ENCODE assay signal across 14 cellular contexts in genomic region chr1:44723064-44723463, GRCh38. TPM values are rescaled to one million over a fixed set of nuclear protein-coding genes. Genes with fewer than 3 reads are reported as not detected.
DNase-seq lines count a peak whose midpoint lies in the region; ATAC-seq and TF ChIP-seq lines count a peak whose summit lies in the region.
"Had no signal": no experiment of that assay in that cellular context is flagged by ENCODE, and none has a peak within 500 bp of the region (broad histone marks: within the 10 kb centered on the region; RNA-seq: fewer than 3 reads in every experiment).

No MANE protein-coding gene starts in this region.

- BruUV-seq in OCI-LY7 (replicated peaks; lab: Mats Ljungman, UMichigan), result no TSS peak

- H3K9me2 ChIP-seq in OCI-LY7 (ENCODE audit: insufficient read depth, low read length), result no peaks in the 10 kb centered on the region

- H3K9me3 ChIP-seq in OCI-LY7 (ENCODE audit: low read length), result no peaks in the 10 kb centered on the region
- H3K9me3 ChIP-seq: sigmoid colon had no signal

- peak overlapping the region; percentile 95 for H3K27ac Mint-ChIP-seq in activated naive CD8-positive, alpha-beta T cell treated with anti-CD3 and anti-CD28 coated beads, Interleukin-2, amount 10 ng/mL, durations not matched to agents 7 days and 5 days
- peak overlapping the region; percentile 98 for H3K27ac Mint-ChIP-seq in stimulated activated naive B cell treated with anti-CD40 and anti-IgM and Interleukin-4, amounts not matched to agents 10 μg/mL and 1 μg/mL and 100 μg/mL, for 72 hours

- no peaks in the 10 kb centered on the region for H3K36me3 ChIP-seq in OCI-LY7 (ENCODE audit: insufficient read depth, low read length)
- H3K36me3 ChIP-seq: sigmoid colon had no signal

- CTCF ChIA-PET in OCI-LY7 (lab: Charles Lee; ENCODE audit: unreplicated experiment), result interaction anchor here (2.0 kb wide), 1 partner anchor 11 kb away, joined by 9 read pairs; no protein-coding TSS in a partner anchor

- no peak for ATAC-seq in activated naive CD8-positive, alpha-beta T cell treated with anti-CD3 and anti-CD28 coated beads, Interleukin-2, amount 10 ng/mL, durations not matched to agents 7 days and 5 days (ENCODE audit: low read depth)
- no peak for ATAC-seq in stimulated activated naive B cell treated with anti-CD40 and anti-IgM and Interleukin-4, amounts not matched to agents 10 μg/mL and 1 μg/mL and 100 μg/mL, for 72 hours (replicated peaks)
- ATAC-seq in GM18519 (IDR thresholded peaks at IDR 0.05; ENCODE audit: low FRiP score, unreplicated experiment), result no peak
- no peak for ATAC-seq in sciatic nerve
- ATAC-seq: PC-3 had no signal

- TF ChIP-seq CTCF in OCI-LY7 (conservative IDR thresholded peaks at IDR 0.05; ENCODE audit: low read length), result no peak

- intact Hi-C loops in OCI-LY7 (cut with micrococcal nuclease; ENCODE audit: unreplicated experiment), result loop anchor here (5.0 kb wide), 1 partner anchor 579 kb away; no protein-coding TSS in a partner anchor
- intact Hi-C loops in sciatic nerve (cut with DNase I), result no loop called here

- peak overlapping the region; percentile 30; the same call in 1 of the 2 replicates for H2AFZ ChIP-seq in OCI-LY7 (ENCODE audit: low read length)

- H3K36me3 Mint-ChIP-seq in activated naive CD8-positive, alpha-beta T cell treated with anti-CD3 and anti-CD28 coated beads, Interleukin-2, amount 10 ng/mL, durations not matched to agents 7 days and 5 days, result peaks cover 9% of the 10 kb centered on the region
- peaks cover 2 to 10% of the 10 kb centered on the region in 2 donors for H3K36me3 Mint-ChIP-seq in stimulated activated naive B cell treated with anti-CD40 and anti-IgM and Interleukin-4, amounts not matched to agents 10 μg/mL and 1 μg/mL and 100 μg/mL, for 72 hours

- H3K27ac ChIP-seq in OCI-LY7 (ENCODE audit: low read depth, low read length, poor library complexity, severe bottlenecking), result peak overlapping the region; percentile 89
- H3K27ac ChIP-seq: sigmoid colon had no signal

- no peaks in the 10 kb centered on the region for H3K79me2 ChIP-seq in OCI-LY7 (ENCODE audit: insufficient read depth, low read depth, low read length)

- H3K4me1 Mint-ChIP-seq in activated naive CD8-positive, alpha-beta T cell treated with anti-CD3 and anti-CD28 coated beads, Interleukin-2, amount 10 ng/mL, durations not matched to agents 7 days and 5 days, result peaks cover 58% of the 10 kb centered on the region
- peaks cover 42 to 74% of the 10 kb centered on the region in 2 donors for H3K4me1 Mint-ChIP-seq in stimulated activated naive B cell treated with anti-CD40 and anti-IgM and Interleukin-4, amounts not matched to agents 10 μg/mL and 1 μg/mL and 100 μg/mL, for 72 hours

- H3K4me2 ChIP-seq in OCI-LY7 (ENCODE audit: low read length), result peak overlapping the region; percentile 60

- H3K4me1 ChIP-seq in OCI-LY7 (ENCODE audit: insufficient read depth, low read length, poor library complexity, severe bottlenecking), result peaks cover 58% of the 10 kb centered on the region
- H3K4me1 ChIP-seq: sigmoid colon had no signal

- POLR2A ChIA-PET in OCI-LY7 (lab: Charles Lee), result interaction anchor here (1.3 to 4.8 kb wide), 9 partner anchors 8 to 580 kb away, joined by 7 to 147 read pairs (median 28); partner anchors contain the start of genes KIF2C, RNU5D-1 and RPS8
- POLR2A ChIA-PET in activated naive CD8-positive, alpha-beta T cell treated with anti-CD3 and anti-CD28 coated beads, Interleukin-2, amount 10 ng/mL, durations not matched to agents 7 days and 5 days (lab: Charles Lee), result interaction anchor here (0.6 to 11.5 kb wide), 13 partner anchors 10 to 768 kb away, joined by 3 to 500 read pairs (median 11); partner anchors contain the start of genes BTBD19, DYNLT4, EIF2B3 and HECTD3

- no peaks in the 10 kb centered on the region for H3K9me3 Mint-ChIP-seq in activated naive CD8-positive, alpha-beta T cell treated with anti-CD3 and anti-CD28 coated beads, Interleukin-2, amount 10 ng/mL, durations not matched to agents 7 days and 5 days
- peaks cover 0 to 2% of the 10 kb centered on the region in 2 donors for H3K9me3 Mint-ChIP-seq in stimulated activated naive B cell treated with anti-CD40 and anti-IgM and Interleukin-4, amounts not matched to agents 10 μg/mL and 1 μg/mL and 100 μg/mL, for 72 hours

- peak overlapping the region; percentile 22 for H3K4me3 ChIP-seq in OCI-LY7 (ENCODE audit: low read depth, low read length, poor library complexity, severe bottlenecking)
- H3K4me3 ChIP-seq: sigmoid colon had no signal

- no peaks in the 10 kb centered on the region for H4K20me1 ChIP-seq in OCI-LY7 (ENCODE audit: insufficient read depth, low read length)

- peak; percentile 75 for DNase-seq in activated CD8-positive, alpha-beta memory T cell treated with anti-CD3 and anti-CD28 coated beads for 24 hours
- DNase-seq in activated CD8-positive, alpha-beta memory T cell treated with anti-CD3 and anti-CD28 coated beads, Interleukin-2, amount 50 U/mL, for 4 hours, result no peak
- no peak for DNase-seq in OCI-LY7 (ENCODE audit: low spot score)
- DNase-seq in activated naive CD8-positive, alpha-beta T cell treated with anti-CD3 and anti-CD28 coated beads, Interleukin-2, amount 10 ng/mL, durations not matched to agents 7 days and 5 days, result no peak
- DNase-seq in stimulated activated naive B cell treated with anti-CD40 and anti-IgM and Interleukin-4, amounts not matched to agents 10 μg/mL and 1 μg/mL and 100 μg/mL, for 72 hours, result no peak
- DNase-seq in OCI-M1 (lab: John Stamatoyannopoulos, UW), result no peak
- DNase-seq in sciatic nerve (ENCODE audit: low spot score), result no peak
- DNase-seq: midbrain, NCI-H146, PC-3, sigmoid colon had no signal

- peak overlapping the region; percentile 84 for H3K4me3 Mint-ChIP-seq in activated naive CD8-positive, alpha-beta T cell treated with anti-CD3 and anti-CD28 coated beads, Interleukin-2, amount 10 ng/mL, durations not matched to agents 7 days and 5 days
- peak overlapping the region; percentile 69 to 81 for H3K4me3 Mint-ChIP-seq in stimulated activated naive B cell treated with anti-CD40 and anti-IgM and Interleukin-4, amounts not matched to agents 10 μg/mL and 1 μg/mL and 100 μg/mL, for 72 hours

- no peaks in the 10 kb centered on the region for H3K27me3 Mint-ChIP-seq in activated naive CD8-positive, alpha-beta T cell treated with anti-CD3 and anti-CD28 coated beads, Interleukin-2, amount 10 ng/mL, durations not matched to agents 7 days and 5 days
- no peaks in the 10 kb centered on the region for H3K27me3 Mint-ChIP-seq in stimulated activated naive B cell treated with anti-CD40 and anti-IgM and Interleukin-4, amounts not matched to agents 10 μg/mL and 1 μg/mL and 100 μg/mL, for 72 hours

RNA-seq across cellular contexts. Expression of gene RNU5D-1, which starts 7.9 kb away (rescaled TPM):
- total RNA-seq in OCI-LY7 (2014; rRNA removed; shearing (Covaris generic)), result not detected in 2 replicates
- not detected in 2 replicates for total RNA-seq in OCI-LY7 (2022)
- not detected for total RNA-seq in activated naive CD8-positive, alpha-beta T cell treated with anti-CD3 and anti-CD28 coated beads, Interleukin-2, amount 10 ng/mL, durations not matched to agents 7 days and 5 days
- not detected for total RNA-seq in sciatic nerve
- total RNA-seq: aorta, endothelial cell of umbilical vein, PC-3, sigmoid colon had no signal

RNA-seq across cellular contexts. Expression of gene KIF2C, which starts 16.6 kb away (rescaled TPM):
- 150 and 159 TPM in 2 replicates for total RNA-seq in OCI-LY7 (2014; rRNA removed; shearing (Covaris generic))
- total RNA-seq in OCI-LY7 (2022) (140 and 156 TPM in 2 replicates), sciatic nerve (1.2 TPM)
- total RNA-seq in activated naive CD8-positive, alpha-beta T cell treated with anti-CD3 and anti-CD28 coated beads, Interleukin-2, amount 10 ng/mL, durations not matched to agents 7 days and 5 days, result 10 to 100 TPM; 76.5 to 87.7 TPM

RNA-seq across cellular contexts. Expression of gene ARMH1, which starts 48.5 kb away (rescaled TPM):
- total RNA-seq in OCI-LY7 (2014; rRNA removed; shearing (Covaris generic)), result 5.3 and 7.8 TPM in 2 replicates
- 7.9 and 8.9 TPM in 2 replicates for total RNA-seq in OCI-LY7 (2022)
- total RNA-seq in activated naive CD8-positive, alpha-beta T cell treated with anti-CD3 and anti-CD28 coated beads, Interleukin-2, amount 10 ng/mL, durations not matched to agents 7 days and 5 days, result 100 to 1,000 TPM in 1 of 2 experiments, 10 to 100 TPM in 1; 95.7 to 105 TPM
- 3.9 TPM for total RNA-seq in sciatic nerve
- total RNA-seq: endothelial cell of umbilical vein had no signal

RNA-seq across cellular contexts. Expression of gene TMEM53, which starts 48.8 kb away (rescaled TPM):
- total RNA-seq in OCI-LY7 (2014; rRNA removed; shearing (Covaris generic)), result 5.5 and 6.6 TPM in 2 replicates
- total RNA-seq in OCI-LY7 (2022) (8.1 and 8.9 TPM in 2 replicates), sciatic nerve (12.5 TPM)
- total RNA-seq in activated naive CD8-positive, alpha-beta T cell treated with anti-CD3 and anti-CD28 coated beads, Interleukin-2, amount 10 ng/mL, durations not matched to agents 7 days and 5 days, result 1 to 10 TPM; 4.2 to 4.7 TPM

RNA-seq across cellular contexts. Expression of gene RPS8, which starts 52.3 kb away (rescaled TPM):
- 4,149 and 4,355 TPM in 2 replicates for total RNA-seq in OCI-LY7 (2014; rRNA removed; shearing (Covaris generic))
- total RNA-seq in OCI-LY7 (2022) (2,707 and 2,775 TPM in 2 replicates), sciatic nerve (1,483 TPM)
- 1,000 to 10,000 TPM; 1,522 to 1,548 TPM for total RNA-seq in activated naive CD8-positive, alpha-beta T cell treated with anti-CD3 and anti-CD28 coated beads, Interleukin-2, amount 10 ng/mL, durations not matched to agents 7 days and 5 days

Comparison
In these comparisons a context has a peak if more than half of its experiments do, and no peak if none do; other contexts are left out.
1. RNA of gene KIF2C, which starts 16.6 kb away (total RNA-seq): 140 to 159 TPM in OCI-LY7 and 76.5 to 87.7 TPM in activated naive CD8-positive, alpha-beta T cell treated with anti-CD3 and anti-CD28 coated beads, Interleukin-2, amount 10 ng/mL, durations not matched to agents 7 days and 5 days; 1.2 TPM in sciatic nerve (single experiment); every median in the first group is over 10 times any median in the second.
2. RNA of gene ARMH1, which starts 48.5 kb away (total RNA-seq): 95.7 to 105 TPM in activated naive CD8-positive, alpha-beta T cell treated with anti-CD3 and anti-CD28 coated beads, Interleukin-2, amount 10 ng/mL, durations not matched to agents 7 days and 5 days; 5.3 to 8.9 TPM in OCI-LY7 and 3.9 TPM in sciatic nerve (single experiment); every median in the first group is over 4 times any median in the second.